In genomic region chr10:119254355-119254754, GRCh38 we compare ENCODE assay signal across 9 cellular contexts. TPM values are rescaled to one million over a fixed set of nuclear protein-coding genes. Genes with fewer than 3 reads are reported as not detected.
DNase-seq lines count a peak whose midpoint lies in the region; ATAC-seq and TF ChIP-seq lines count a peak whose summit lies in the region.
"Had no signal": no experiment of that assay in that cellular context is flagged by ENCODE, and none has a peak within 500 bp of the region (broad histone marks: within the 10 kb centered on the region; RNA-seq: fewer than 3 reads in every experiment).

No MANE protein-coding gene starts in this region.

- no peak overlapping the region for H3K23ac ChIP-seq in neuronal stem cell (ENCODE audit: low read depth, low read length, poor library complexity)

- no peak overlapping the region for H2BK15ac ChIP-seq in neuronal stem cell (ENCODE audit: low read length)

- no peak for DNase-seq in stimulated activated naive CD8-positive, alpha-beta T cell treated with anti-CD3 and anti-CD28 coated beads, Interleukin-15, Interleukin-2, amounts not matched to agents 100 U/mL and 50 U/mL, for 24 hours
- DNase-seq in fibroblast of villous mesenchyme (ENCODE audit: low read depth) (peak; percentile 45), neuronal stem cell (ENCODE audit: low spot score) (no peak), aorta (no peak), mesenteric fat pad (ENCODE audit: low spot score) (no peak), globus pallidus (ENCODE audit: low spot score) (no peak)
- no peak for DNase-seq in T-helper 2 cell treated with Interferon-gamma antibody and Interleukin-4, amounts not matched to agents 5 μg/mL and 100 μg/mL, for 36 hours (ENCODE audit: low spot score)
- DNase-seq: activated CD4-positive, alpha-beta T cell treated with anti-CD3 and anti-CD28 coated beads for 1 hour had no signal

- no peak overlapping the region for H3K9ac ChIP-seq in neuronal stem cell (ENCODE audit: low read depth, low read length, poor library complexity)

- H3K14ac ChIP-seq in neuronal stem cell (ENCODE audit: low read length) = no peak overlapping the region

- no peaks in the 10 kb centered on the region for H3K27me3 Mint-ChIP-seq in stimulated activated naive CD8-positive, alpha-beta T cell treated with anti-CD3 and anti-CD28 coated beads, Interleukin-15, Interleukin-2, amounts not matched to agents 100 ng/mL and 50 ng/mL, for 24 hours
- H3K27me3 Mint-ChIP-seq in T-helper 2 cell treated with Interferon-gamma antibody and Interleukin-4, amounts not matched to agents 5 μg/mL and 100 μg/mL, for 36 hours (ENCODE audit: low read depth) = no peaks in the 10 kb centered on the region

- H3K4me2 ChIP-seq in neuronal stem cell (ENCODE audit: insufficient read depth, low read length, poor library complexity, severe bottlenecking) = no peak overlapping the region

- no CpG with 5 or more reads among the region's 3 CpGs for WGBS in neuronal stem cell (ENCODE audit: extremely low coverage in 2 of 2, insufficient read length in 2 of 2, insufficient replicate concordance in 1 of 2), 2 donors
- WGBS in aorta, 2 donors = 20 to 34% methylated on average over 3 of the region's 3 CpGs

- no peak overlapping the region for H2AFZ ChIP-seq in neuronal stem cell (ENCODE audit: low read length)

- H3K27ac Mint-ChIP-seq in stimulated activated naive CD8-positive, alpha-beta T cell treated with anti-CD3 and anti-CD28 coated beads, Interleukin-15, Interleukin-2, amounts not matched to agents 100 ng/mL and 50 ng/mL, for 24 hours = peak overlapping the region; percentile 96
- no peak overlapping the region for H3K27ac Mint-ChIP-seq in T-helper 2 cell treated with Interferon-gamma antibody and Interleukin-4, amounts not matched to agents 5 μg/mL and 100 μg/mL, for 36 hours

- H3K4me1 ChIP-seq in neuronal stem cell (ENCODE audit: control insufficient read depth in 2 of 2, insufficient read depth in 1 of 2, low read depth in 1 of 2, low read length in 2 of 2) (peaks cover 16 to 29% of the 10 kb centered on the region in 2 donors), aorta (ENCODE audit: control insufficient read depth in 1 of 2, insufficient read depth in 2 of 2, low read length in 2 of 2) (peaks cover 3% of the 10 kb centered on the region in 2 donors)

- H2BK12ac ChIP-seq in neuronal stem cell (ENCODE audit: low read length) = no peak overlapping the region

- H3K79me1 ChIP-seq in neuronal stem cell (ENCODE audit: low read depth, low read length) = peaks cover 3% of the 10 kb centered on the region

- no peak for TF ChIP-seq CTCF in fibroblast of villous mesenchyme (IDR thresholded peaks at IDR 0.05; ENCODE audit: insufficient read depth, low read depth, low read length)

- H3K9me3 Mint-ChIP-seq in stimulated activated naive CD8-positive, alpha-beta T cell treated with anti-CD3 and anti-CD28 coated beads, Interleukin-15, Interleukin-2, amounts not matched to agents 100 ng/mL and 50 ng/mL, for 24 hours = peaks cover 3% of the 10 kb centered on the region
- H3K9me3 Mint-ChIP-seq in T-helper 2 cell treated with Interferon-gamma antibody and Interleukin-4, amounts not matched to agents 5 μg/mL and 100 μg/mL, for 36 hours = no peaks in the 10 kb centered on the region

- H3K27me3 ChIP-seq in neuronal stem cell (ENCODE audit: control insufficient read depth in 3 of 3, insufficient read depth in 3 of 3, low read depth in 1 of 3, low read length in 3 of 3) (no peaks in the 10 kb centered on the region), aorta (ENCODE audit: control insufficient read depth in 1 of 2, insufficient read depth in 2 of 2, low read length in 1 of 2) (no peaks in the 10 kb centered on the region)

- H3K4me1 Mint-ChIP-seq in stimulated activated naive CD8-positive, alpha-beta T cell treated with anti-CD3 and anti-CD28 coated beads, Interleukin-15, Interleukin-2, amounts not matched to agents 100 ng/mL and 50 ng/mL, for 24 hours (ENCODE audit: low read depth) = peaks cover 52% of the 10 kb centered on the region
- H3K4me1 Mint-ChIP-seq in T-helper 2 cell treated with Interferon-gamma antibody and Interleukin-4, amounts not matched to agents 5 μg/mL and 100 μg/mL, for 36 hours (ENCODE audit: low read depth) = peaks cover 23% of the 10 kb centered on the region

- no peak for ATAC-seq in stimulated activated naive CD8-positive, alpha-beta T cell treated with anti-CD3 and anti-CD28 coated beads, Interleukin-15, Interleukin-2, amounts not matched to agents 100 U/mL and 50 U/mL, for 24 hours
- ATAC-seq in aorta (ENCODE audit: low FRiP score) = peak; percentile 4

- no peaks in the 10 kb centered on the region for H3K36me3 ChIP-seq in neuronal stem cell (replicated peaks in 1 of 2; ENCODE audit: control insufficient read depth in 2 of 2, insufficient read depth in 2 of 2, low read length in 2 of 2)
- H3K36me3 ChIP-seq in aorta (ENCODE audit: control insufficient read depth in 1 of 2, insufficient read depth in 2 of 2, low read length in 1 of 2) = no peaks in the 10 kb centered on the region

- H2BK120ac ChIP-seq in neuronal stem cell (ENCODE audit: low read depth, low read length) = no peak overlapping the region

- peak overlapping the region; percentile 35 for H3K18ac ChIP-seq in neuronal stem cell (ENCODE audit: low read length)

- peaks cover 3 to 9% of the 10 kb centered on the region in 2 donors for H3K9me3 ChIP-seq in neuronal stem cell (replicated peaks in 1 of 2; ENCODE audit: control insufficient read depth in 2 of 2, insufficient read depth in 1 of 2, low read depth in 1 of 2, low read length in 2 of 2)
- H3K9me3 ChIP-seq in aorta (ENCODE audit: control insufficient read depth, low read length) = no peaks in the 10 kb centered on the region

- H2AK5ac ChIP-seq in neuronal stem cell (ENCODE audit: low read depth, low read length) = no peak overlapping the region

- H3K4me3 Mint-ChIP-seq in stimulated activated naive CD8-positive, alpha-beta T cell treated with anti-CD3 and anti-CD28 coated beads, Interleukin-15, Interleukin-2, amounts not matched to agents 100 ng/mL and 50 ng/mL, for 24 hours = peak overlapping the region; percentile 59
- H3K4me3 Mint-ChIP-seq in T-helper 2 cell treated with Interferon-gamma antibody and Interleukin-4, amounts not matched to agents 5 μg/mL and 100 μg/mL, for 36 hours = no peak overlapping the region

- H3K36me3 Mint-ChIP-seq in stimulated activated naive CD8-positive, alpha-beta T cell treated with anti-CD3 and anti-CD28 coated beads, Interleukin-15, Interleukin-2, amounts not matched to agents 100 ng/mL and 50 ng/mL, for 24 hours (ENCODE audit: low read depth) = peaks cover 7% of the 10 kb centered on the region
- peaks cover 10% of the 10 kb centered on the region for H3K36me3 Mint-ChIP-seq in T-helper 2 cell treated with Interferon-gamma antibody and Interleukin-4, amounts not matched to agents 5 μg/mL and 100 μg/mL, for 36 hours (ENCODE audit: low read depth)

- no peak overlapping the region for H3K4ac ChIP-seq in neuronal stem cell (ENCODE audit: low read length)

- no peak overlapping the region for H3K4me3 ChIP-seq in fibroblast of villous mesenchyme (ENCODE audit: low read depth, low read length)
- H3K4me3 ChIP-seq in neuronal stem cell (ENCODE audit: low read length in 2 of 2) = no peak overlapping the region
- H3K4me3 ChIP-seq in aorta (ENCODE audit: low read length in 2 of 2) = no peak overlapping the region

- no peak overlapping the region for H3K27ac ChIP-seq in neuronal stem cell (replicated peaks; ENCODE audit: low read length)
- peak overlapping the region; percentile 57 to 72 for H3K27ac ChIP-seq in aorta (ENCODE audit: low read depth in 1 of 2, low read length in 2 of 2)

- no peak overlapping the region for H4K91ac ChIP-seq in neuronal stem cell (ENCODE audit: low read depth, low read length, poor library complexity)

- intact Hi-C loops in aorta (cut with DNase I) = loop anchor here (5.0 to 10.0 kb wide), 4 partner anchors 42 to 118 kb away; partner anchors contain the start of gene GRK5 (in 1 of the 2)

- no peak overlapping the region for H2BK5ac ChIP-seq in neuronal stem cell (ENCODE audit: low read length)

- H4K8ac ChIP-seq in neuronal stem cell (ENCODE audit: low read depth, low read length) = no peak overlapping the region

RNA-seq across cellular contexts. Expression of gene GRK5, which starts 47.0 kb away (rescaled TPM):
- total RNA-seq in fibroblast of villous mesenchyme = 15.5 and 16.0 TPM in 2 replicates
- 10.4 TPM for polyA plus RNA-seq in neuronal stem cell (2013, experiment 1 of 2)
- 10.9 TPM for polyA plus RNA-seq in neuronal stem cell (2013, experiment 2 of 2)
- total RNA-seq in aorta = 100 to 1,000 TPM in 1 of 2 donors, 10 to 100 TPM in 1; 73.8 to 112 TPM
- 100 to 1,000 TPM in 1 of 2 donors, 10 to 100 TPM in 1; 98.7 to 104 TPM for polyA plus RNA-seq in aorta
- 20.2 TPM for total RNA-seq in mesenteric fat pad
